Comparison of ENCODE assay signal across 1 cellular context in the genomic region with DNA sequence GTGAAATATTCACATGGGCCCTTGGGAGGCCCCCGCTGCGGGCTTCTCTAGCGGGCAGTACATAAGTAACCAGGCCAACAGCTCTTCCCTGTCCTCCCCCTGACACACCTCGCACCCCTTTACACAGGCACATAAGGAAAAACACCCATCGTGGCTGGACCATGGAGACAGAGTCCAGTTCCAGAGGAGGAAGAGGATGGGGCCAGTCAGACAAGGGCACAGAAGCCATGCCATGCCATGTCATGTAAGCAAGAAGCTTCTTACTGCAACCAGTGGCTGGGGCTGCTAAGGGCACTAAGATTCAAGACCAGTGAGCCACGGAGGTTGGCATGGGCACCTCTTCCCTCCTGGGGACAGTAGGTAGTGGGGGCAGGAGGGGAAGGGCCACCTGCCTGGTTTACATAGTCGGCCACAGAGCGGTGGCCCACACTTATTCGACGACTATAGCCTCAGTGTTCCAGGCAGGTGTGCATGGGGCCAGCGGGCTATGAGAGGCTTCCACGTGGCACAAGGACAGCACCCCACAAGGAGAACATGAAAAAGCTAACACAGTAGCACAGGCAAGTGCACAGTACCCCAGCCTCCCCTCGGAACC.
TF ChIP-seq lines count a peak whose summit lies in the region.

No MANE protein-coding gene starts in this region.

TF ChIP-seq in HepG2, 621 proteins besides CTCF, POLR2A, EP300 and RAD21:
- TF ChIP-seq NRL (CRISPR knock-in tag; IDR thresholded peaks at IDR 0.05; ENCODE audit: borderline replicate concordance) = no peak
- no peak for TF ChIP-seq PHF8 (CRISPR knock-in tag; IDR thresholded peaks at IDR 0.05)
- TF ChIP-seq ZNF124 (CRISPR knock-in tag; IDR thresholded peaks at IDR 0.05) = 0 out of 2 replicates have a peak, but pooled peaks have one; percentile 1
- TF ChIP-seq, protein P1, sequence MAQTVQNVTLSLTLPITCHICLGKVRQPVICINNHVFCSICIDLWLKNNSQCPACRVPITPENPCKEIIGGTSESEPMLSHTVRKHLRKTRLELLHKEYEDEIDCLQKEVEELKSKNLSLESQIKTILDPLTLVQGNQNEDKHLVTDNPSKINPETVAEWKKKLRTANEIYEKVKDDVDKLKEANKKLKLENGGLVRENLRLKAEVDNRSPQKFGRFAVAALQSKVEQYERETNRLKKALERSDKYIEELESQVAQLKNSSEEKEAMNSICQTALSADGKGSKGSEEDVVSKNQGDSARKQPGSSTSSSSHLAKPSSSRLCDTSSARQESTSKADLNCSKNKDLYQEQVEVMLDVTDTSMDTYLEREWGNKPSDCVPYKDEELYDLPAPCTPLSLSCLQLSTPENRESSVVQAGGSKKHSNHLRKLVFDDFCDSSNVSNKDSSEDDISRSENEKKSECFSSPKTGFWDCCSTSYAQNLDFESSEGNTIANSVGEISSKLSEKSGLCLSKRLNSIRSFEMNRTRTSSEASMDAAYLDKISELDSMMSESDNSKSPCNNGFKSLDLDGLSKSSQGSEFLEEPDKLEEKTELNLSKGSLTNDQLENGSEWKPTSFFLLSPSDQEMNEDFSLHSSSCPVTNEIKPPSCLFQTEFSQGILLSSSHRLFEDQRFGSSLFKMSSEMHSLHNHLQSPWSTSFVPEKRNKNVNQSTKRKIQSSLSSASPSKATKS (CRISPR knock-in tag; IDR thresholded peaks at IDR 0.05) = 0 out of 2 replicates have a peak, but pooled peaks have one; percentile 39
- no peak for TF ChIP-seq ZNF660 (CRISPR knock-in tag; IDR thresholded peaks at IDR 0.05; ENCODE audit: borderline replicate concordance, low read depth)
- TF ChIP-seq SMAD1 (CRISPR knock-in tag; IDR thresholded peaks at IDR 0.05; ENCODE audit: borderline replicate concordance, low read depth) = 0 out of 2 replicates have a peak, but pooled peaks have one; percentile 17
- TF ChIP-seq ZNF619 (CRISPR knock-in tag; IDR thresholded peaks at IDR 0.05) = 0 out of 2 replicates have a peak, but pooled peaks have one; percentile 26
- TF ChIP-seq ZNF839 (CRISPR knock-in tag; IDR thresholded peaks at IDR 0.05; ENCODE audit: borderline replicate concordance) = 0 out of 2 replicates have a peak, but pooled peaks have one; percentile 7
- no peak for TF ChIP-seq MAF1 (CRISPR knock-in tag; IDR thresholded peaks at IDR 0.05; ENCODE audit: borderline replicate concordance)
- TF ChIP-seq MIER3 (CRISPR knock-in tag; IDR thresholded peaks at IDR 0.05; ENCODE audit: borderline replicate concordance) = no peak
